ENCODE assay signal across 22 cellular contexts in genomic region chr19:46847528-46847927, GRCh38. TPM values are rescaled to one million over a fixed set of nuclear protein-coding genes. Genes with fewer than 3 reads are reported as not detected.
DNase-seq lines count a peak whose midpoint lies in the region; ATAC-seq, FAIRE-seq and TF ChIP-seq lines count a peak whose summit lies in the region.
"Had no signal": no experiment of that assay in that cellular context is flagged by ENCODE, and none has a peak within 500 bp of the region (broad histone marks: within the 10 kb centered on the region; RNA-seq: fewer than 3 reads in every experiment).

No MANE protein-coding gene starts in this region.

- peaks cover 20% of the 10 kb centered on the region for H3K4me1 Mint-ChIP-seq in T-helper 2 cell treated with Interferon-gamma antibody and Interleukin-4, amounts not matched to agents 5 μg/mL and 100 μg/mL, for 36 hours (ENCODE audit: low read depth)
- H3K4me1 Mint-ChIP-seq in T-helper 17 cell = peaks cover 13% of the 10 kb centered on the region

- WGBS in smooth muscle cell (ENCODE audit: low lambda C conversion rate) = 9% methylated on average over 11 of the region's 11 CpGs

- H3K36me3 ChIP-seq in kidney (ENCODE audit: control insufficient read depth in 1 of 2, insufficient read depth in 2 of 2, low read length in 2 of 2) (peaks cover 5 to 14% of the 10 kb centered on the region in 2 donors), smooth muscle cell (ENCODE audit: low read depth) (no peaks in the 10 kb centered on the region), WERI-Rb-1 (peaks cover 24% of the 10 kb centered on the region)

- H3F3A ChIP-seq in smooth muscle cell (ENCODE audit: low read depth) = peaks cover 27% of the 10 kb centered on the region

- H3K4me3 Mint-ChIP-seq in T-helper 2 cell treated with Interferon-gamma antibody and Interleukin-4, amounts not matched to agents 5 μg/mL and 100 μg/mL, for 36 hours = peak overlapping the region; percentile 36
- peak overlapping the region; percentile 19 for H3K4me3 Mint-ChIP-seq in T-helper 17 cell
- H3K4me3 Mint-ChIP-seq: activated CD4-positive, alpha-beta memory T cell treated with anti-CD3 and anti-CD28 coated beads for 36 hours had no signal

- intact Hi-C loops in kidney (cut with DNase I) = no loop called here

- no peaks in the 10 kb centered on the region for H3K9me3 Mint-ChIP-seq in T-helper 2 cell treated with Interferon-gamma antibody and Interleukin-4, amounts not matched to agents 5 μg/mL and 100 μg/mL, for 36 hours
- H3K9me3 Mint-ChIP-seq: activated CD4-positive, alpha-beta memory T cell treated with anti-CD3 and anti-CD28 coated beads for 36 hours had no signal

- H3K27me3 ChIP-seq in smooth muscle cell (ENCODE audit: low read depth) (no peaks in the 10 kb centered on the region), WERI-Rb-1 (ENCODE audit: insufficient read depth, low read depth, severe bottlenecking) (no peaks in the 10 kb centered on the region)
- H3K27me3 ChIP-seq: heart right ventricle, left lung, neutrophil, Peyer's patch, stomach, upper lobe of right lung had no signal

- H3K4me2 ChIP-seq in smooth muscle cell = peak overlapping the region; percentile 23

- ATAC-seq in T-helper 17 cell = no peak
- ATAC-seq: heart right ventricle, left lung, upper lobe of right lung had no signal

- H3K36me3 Mint-ChIP-seq in T-helper 2 cell treated with Interferon-gamma antibody and Interleukin-4, amounts not matched to agents 5 μg/mL and 100 μg/mL, for 36 hours (ENCODE audit: low read depth) = peaks cover 23% of the 10 kb centered on the region
- H3K36me3 Mint-ChIP-seq in T-helper 17 cell (ENCODE audit: low read depth) = peaks cover 14% of the 10 kb centered on the region

- H3K9me3 ChIP-seq in T-helper 17 cell (ENCODE audit: control insufficient read depth, low read length, poor library complexity, severe bottlenecking) (no peaks in the 10 kb centered on the region), kidney (ENCODE audit: control insufficient read depth in 1 of 2, low read length in 2 of 2) (no peaks in the 10 kb centered on the region), smooth muscle cell (replicated peaks; ENCODE audit: low read depth) (no peaks in the 10 kb centered on the region), WERI-Rb-1 (ENCODE audit: severe bottlenecking) (no peaks in the 10 kb centered on the region)
- H3K9me3 ChIP-seq: heart right ventricle, left lung, neutrophil, Peyer's patch, stomach, upper lobe of right lung had no signal

- CTCF ChIA-PET in GM10248 (lab: Yijun Ruan, JAX) = interaction anchor here (1.0 kb wide), 1 partner anchor 11 kb away, joined by 3 read pairs; no protein-coding TSS in a partner anchor

- H3K27ac ChIP-seq in kidney (ENCODE audit: low read depth in 2 of 2, low read length in 2 of 2) (no peak overlapping the region), smooth muscle cell (ENCODE audit: low read depth) (peak overlapping the region; percentile 80), WERI-Rb-1 (no peak overlapping the region)
- H3K27ac ChIP-seq: epithelial cell of prostate, left lung, neutrophil, Peyer's patch, upper lobe of right lung had no signal

- H3K79me2 ChIP-seq in smooth muscle cell (ENCODE audit: low read depth) = peaks cover 35% of the 10 kb centered on the region

- no peaks in the 10 kb centered on the region for H3K27me3 Mint-ChIP-seq in T-helper 2 cell treated with Interferon-gamma antibody and Interleukin-4, amounts not matched to agents 5 μg/mL and 100 μg/mL, for 36 hours (ENCODE audit: low read depth)
- H3K27me3 Mint-ChIP-seq in T-helper 17 cell = no peaks in the 10 kb centered on the region
- H3K27me3 Mint-ChIP-seq: activated CD4-positive, alpha-beta memory T cell treated with anti-CD3 and anti-CD28 coated beads for 36 hours had no signal

- peaks cover 5 to 8% of the 10 kb centered on the region in 2 donors for H3K4me1 ChIP-seq in kidney (ENCODE audit: control insufficient read depth in 1 of 2, insufficient read depth in 1 of 2, low read depth in 1 of 2, low read length in 2 of 2)
- peaks cover 8% of the 10 kb centered on the region for H3K4me1 ChIP-seq in smooth muscle cell (ENCODE audit: low read depth)

- H2AFZ ChIP-seq in smooth muscle cell (ENCODE audit: low read depth) = no peak overlapping the region

- H3K9ac ChIP-seq in kidney (ENCODE audit: low read length in 2 of 2) = no peak overlapping the region
- no peak overlapping the region for H3K9ac ChIP-seq in smooth muscle cell (ENCODE audit: low read depth)

- DNase-seq in T-helper 2 cell treated with Interferon-gamma antibody and Interleukin-4, amounts not matched to agents 5 μg/mL and 100 μg/mL, for 36 hours (ENCODE audit: low spot score) = no peak
- DNase-seq in T-helper 2 cell (no peak), T-helper 17 cell (no peak), kidney (peak; percentile 47), smooth muscle cell (lab: John Stamatoyannopoulos, UW; ENCODE audit: unreplicated experiment) (no peak), GM10248 (ENCODE audit: extremely low spot score) (no peak), WERI-Rb-1 (no peak), GM03348 (ENCODE audit: low spot score) (no peak)
- DNase-seq: activated CD4-positive, alpha-beta memory T cell treated with anti-CD3 and anti-CD28 coated beads for 36 hours; activated gamma-delta T cell treated with Interleukin-2 at 50 U/mL for 16 hours; amygdala; caudate nucleus; heart right ventricle; NCI-H510A; NK-92 treated with Interleukin-12 subunit alpha and Interleukin-12 subunit beta, amount 100 ng/mL, for 24 hours; stomach; upper lobe of right lung had no signal

- H4K20me1 ChIP-seq in smooth muscle cell (ENCODE audit: low read depth) = peaks cover 50% of the 10 kb centered on the region

- no peak overlapping the region for H3K4me3 ChIP-seq in kidney (ENCODE audit: low read length in 2 of 2)
- no peak overlapping the region for H3K4me3 ChIP-seq in smooth muscle cell
- H3K4me3 ChIP-seq in WERI-Rb-1 (ENCODE audit: low read depth, low read length) = no peak overlapping the region
- H3K4me3 ChIP-seq: heart right ventricle, left lung, Peyer's patch, stomach, upper lobe of right lung had no signal

- POLR2A ChIA-PET in GM10248 (lab: Yijun Ruan, JAX) = no interaction called here

- no peak for FAIRE-seq in kidney (lab: Jason Lieb, UNC)
- FAIRE-seq: H1 had no signal

- peak overlapping the region; percentile 28 for H3K27ac Mint-ChIP-seq in T-helper 2 cell treated with Interferon-gamma antibody and Interleukin-4, amounts not matched to agents 5 μg/mL and 100 μg/mL, for 36 hours
- no peak overlapping the region for H3K27ac Mint-ChIP-seq in T-helper 17 cell
- H3K27ac Mint-ChIP-seq: activated CD4-positive, alpha-beta memory T cell treated with anti-CD3 and anti-CD28 coated beads for 36 hours had no signal

- no peak for TF ChIP-seq CTCF in kidney (IDR thresholded peaks at IDR 0.05; ENCODE audit: borderline replicate concordance, extremely low read depth, insufficient read depth)
- no peak for TF ChIP-seq CTCF in smooth muscle cell (IDR thresholded peaks at IDR 0.05; ENCODE audit: borderline replicate concordance, insufficient read depth, poor library complexity, severe bottlenecking)
- no peak for TF ChIP-seq CTCF in GM10248 (IDR thresholded peaks at IDR 0.05; ENCODE audit: control extremely low read depth, extremely low read depth, low read depth, missing control alignments)
- no peak for TF ChIP-seq CTCF in WERI-Rb-1 (IDR thresholded peaks at IDR 0.05; ENCODE audit: low read depth, low read length)

RNA-seq across cellular contexts. Expression of gene AP2S1, which starts 3.1 kb away (rescaled TPM):
- total RNA-seq in T-helper 17 cell = 10 to 100 TPM; 37.0 to 39.7 TPM
- 105 TPM for total RNA-seq in kidney
- polyA plus RNA-seq in kidney (ENCODE audit: insufficient read depth, low read depth, low replicate concordance) = 226 TPM
- total RNA-seq in smooth muscle cell = 142 and 204 TPM in 2 replicates
- polyA plus RNA-seq in smooth muscle cell = 471 and 488 TPM in 2 replicates

RNA-seq across cellular contexts. Expression of gene ARHGAP35, which starts 13.3 kb away (rescaled TPM):
- total RNA-seq in T-helper 17 cell (10 to 100 TPM; 33.6 to 34.0 TPM), kidney (53.6 TPM), smooth muscle cell (19.8 and 20.0 TPM in 2 replicates)
- polyA plus RNA-seq in kidney (ENCODE audit: insufficient read depth, low read depth, low replicate concordance) (14.0 TPM), smooth muscle cell (6.9 TPM in 2 replicates)

RNA-seq across cellular contexts. Expression of gene SLC1A5, which starts 59.1 kb away (rescaled TPM):
- total RNA-seq in T-helper 17 cell (10 to 100 TPM; 13.6 to 15.9 TPM), kidney (93.9 TPM), smooth muscle cell (101 TPM in 2 replicates)
- polyA plus RNA-seq in kidney (ENCODE audit: insufficient read depth, low read depth, low replicate concordance) (42.1 TPM), smooth muscle cell (224 and 231 TPM in 2 replicates)
